In the genomic region with DNA sequence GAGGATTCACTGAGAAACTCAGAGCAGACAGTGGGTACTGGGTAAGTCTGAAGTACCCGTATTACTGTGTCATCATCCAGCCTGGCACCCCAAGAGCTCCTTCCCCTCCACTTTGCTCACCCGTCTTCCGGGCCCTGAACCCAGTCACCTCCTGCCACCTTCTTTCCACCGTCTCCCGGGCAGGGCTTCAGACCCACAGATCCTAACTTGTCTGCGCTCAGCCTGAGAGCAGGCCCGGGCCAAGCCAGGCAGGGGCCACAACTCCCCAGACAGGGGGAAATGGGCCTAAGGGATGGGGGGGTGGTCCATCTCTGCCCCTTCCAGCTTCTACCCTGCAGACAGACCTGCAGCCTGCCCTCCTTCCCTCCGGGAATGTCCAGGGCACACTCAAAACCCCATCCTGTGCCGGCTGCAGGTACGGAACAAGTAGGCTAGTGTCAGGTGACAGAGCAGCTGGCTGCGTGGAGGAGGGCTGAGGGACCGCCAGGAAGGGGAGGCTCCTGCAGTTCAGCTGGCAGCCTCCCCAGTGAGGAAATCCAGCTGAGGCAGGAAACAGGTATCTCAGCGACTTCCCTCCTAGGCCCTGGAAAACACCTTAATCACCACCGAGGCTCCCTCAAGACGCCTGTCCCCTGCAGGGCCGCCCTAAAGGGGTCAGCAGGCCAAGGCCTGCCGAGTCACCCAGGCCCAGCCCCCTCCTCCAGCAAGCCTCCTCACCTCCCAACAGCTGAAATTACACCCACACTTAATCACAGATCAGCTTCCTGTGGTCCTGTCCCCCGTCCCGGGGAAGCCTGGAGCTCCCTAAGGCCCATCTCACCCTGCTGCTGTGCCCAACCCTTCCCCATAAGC, we compare ENCODE assay signal across 8 cellular contexts. TPM values are rescaled to one million over a fixed set of nuclear protein-coding genes. Genes with fewer than 3 reads are reported as not detected.
DNase-seq lines count a peak whose midpoint lies in the region; ATAC-seq, FAIRE-seq and TF ChIP-seq lines count a peak whose summit lies in the region.
"Had no signal": no experiment of that assay in that cellular context is flagged by ENCODE, and none has a peak within 500 bp of the region (broad histone marks: within the 10 kb centered on the region; RNA-seq: fewer than 3 reads in every experiment).

No MANE protein-coding gene starts in this region.

- peak; percentile 93 for FAIRE-seq in keratinocyte (lab: Jason Lieb, UNC)

- ATAC-seq in thoracic aorta (ENCODE audit: insufficient number of reproducible peaks, low FRiP score, low read depth): no peak

- peaks cover 2% of the 10 kb centered on the region for H3K9me1 ChIP-seq in keratinocyte (ENCODE audit: control insufficient read depth, extremely low read depth, insufficient read depth, low read length)

- H3K4me2 ChIP-seq in keratinocyte (ENCODE audit: control insufficient read depth, extremely low read depth, insufficient read depth, low read depth, low read length): peak overlapping the region; percentile 83

- H3K4me1 Mint-ChIP-seq in activated T-helper 1 cell treated with anti-CD3 and anti-CD28 coated beads, Interleukin-12 subunit alpha, Interleukin-12 subunit beta, Interleukin-2, Interleukin-4 antibody, amounts not matched to agents 30 ng/mL and 10 ng/mL and 1 ng/mL, durations not matched to agents 14 hours and 24 hours and 36 hours (ENCODE audit: low read depth): peaks cover 11% of the 10 kb centered on the region

- peaks cover 4% of the 10 kb centered on the region for H4K20me1 ChIP-seq in keratinocyte (ENCODE audit: control insufficient read depth, extremely low read depth, insufficient read depth, low read length)

- no peaks in the 10 kb centered on the region for H3K9me3 ChIP-seq in keratinocyte (ENCODE audit: control insufficient read depth, low read depth, low read length)
- H3K9me3 ChIP-seq in thoracic aorta: no peaks in the 10 kb centered on the region

- H3K36me3 Mint-ChIP-seq in activated T-helper 1 cell treated with anti-CD3 and anti-CD28 coated beads, Interleukin-12 subunit alpha, Interleukin-12 subunit beta, Interleukin-2, Interleukin-4 antibody, amounts not matched to agents 30 ng/mL and 10 ng/mL and 1 ng/mL, durations not matched to agents 14 hours and 24 hours and 36 hours (ENCODE audit: low read depth): no peaks in the 10 kb centered on the region

- H2AFZ ChIP-seq in keratinocyte (ENCODE audit: control insufficient read depth, low read length): peak overlapping the region; percentile 47

- DNase-seq in NCI-H1092 (lab: John Stamatoyannopoulos, UW): peak; percentile 54
- DNase-seq in activated T-helper 1 cell treated with anti-CD3 and anti-CD28 coated beads, Interleukin-12 subunit alpha, Interleukin-12 subunit beta, Interleukin-2, Interleukin-4 antibody, amounts not matched to agents 30 ng/mL and 10 ng/mL and 1 ng/mL, durations not matched to agents 14 hours and 24 hours and 36 hours (ENCODE audit: low spot score): no peak
- DNase-seq in keratinocyte (ENCODE audit: low read depth, low spot score): no peak
- no peak for DNase-seq in thoracic aorta (ENCODE audit: low spot score)
- no peak for DNase-seq in inferior parietal cortex (ENCODE audit: extremely low spot score)
- DNase-seq in NCI-H2227 treated with DMSO at 0.1 percent for 48 hours (lab: John Stamatoyannopoulos, UW): no peak
- DNase-seq in NCI-H2227 (lab: John Stamatoyannopoulos, UW; ENCODE audit: unreplicated experiment): no peak
- DNase-seq: stimulated activated CD4-positive, alpha-beta T cell treated with anti-CD3 and anti-CD28 coated beads, Interleukin-4, amount 100 ng/mL, for 24 hours had no signal

- peak overlapping the region; percentile 34 for H3K27ac Mint-ChIP-seq in activated T-helper 1 cell treated with anti-CD3 and anti-CD28 coated beads, Interleukin-12 subunit alpha, Interleukin-12 subunit beta, Interleukin-2, Interleukin-4 antibody, amounts not matched to agents 30 ng/mL and 10 ng/mL and 1 ng/mL, durations not matched to agents 14 hours and 24 hours and 36 hours

- intact Hi-C loops in activated T-helper 1 cell treated with anti-CD3 and anti-CD28 coated beads, Interleukin-12 subunit alpha, Interleukin-12 subunit beta, Interleukin-2, Interleukin-4 antibody, amounts not matched to agents 30 ng/mL and 10 ng/mL and 1 ng/mL, durations not matched to agents 14 hours and 24 hours and 36 hours (cut with micrococcal nuclease): no loop called here

- no peak overlapping the region for H3K4me3 Mint-ChIP-seq in activated T-helper 1 cell treated with anti-CD3 and anti-CD28 coated beads, Interleukin-12 subunit alpha, Interleukin-12 subunit beta, Interleukin-2, Interleukin-4 antibody, amounts not matched to agents 30 ng/mL and 10 ng/mL and 1 ng/mL, durations not matched to agents 14 hours and 24 hours and 36 hours

- H3K27me3 ChIP-seq in keratinocyte (ENCODE audit: control insufficient read depth, extremely low read depth, insufficient read depth, low read length) (no peaks in the 10 kb centered on the region), thoracic aorta (replicated peaks; ENCODE audit: insufficient read depth) (no peaks in the 10 kb centered on the region)

- dilution Hi-C loops in keratinocyte (cut with MboI; ENCODE audit: extremely low pct_ligation_motif_present, low sequenced_read_pairs): no loop called here

- peaks cover 63% of the 10 kb centered on the region for H3K79me2 ChIP-seq in keratinocyte (ENCODE audit: control insufficient read depth, insufficient read depth, low read length)

- peak overlapping the region; percentile 68 for H3K9ac ChIP-seq in keratinocyte (ENCODE audit: control insufficient read depth, extremely low read depth, insufficient read depth, low read length)

- H3K36me3 ChIP-seq in keratinocyte (ENCODE audit: control insufficient read depth in 2 of 2, extremely low read depth in 1 of 2, insufficient read depth in 2 of 2, low read length in 2 of 2) (peaks cover 2 to 9% of the 10 kb centered on the region in 2 experiments), thoracic aorta (no peaks in the 10 kb centered on the region)

- peak overlapping the region; percentile 80 for H3K27ac ChIP-seq in keratinocyte (ENCODE audit: control insufficient read depth, insufficient read depth, low read length)
- peak overlapping the region; percentile 95 to 99 for H3K27ac ChIP-seq in thoracic aorta

- H3K4me1 ChIP-seq in keratinocyte (ENCODE audit: control insufficient read depth, extremely low read depth, insufficient read depth, low read length) (peaks cover 56% of the 10 kb centered on the region), thoracic aorta (ENCODE audit: control insufficient read depth in 1 of 2, low read depth in 2 of 2) (peaks cover 38 to 83% of the 10 kb centered on the region in 2 donors)

- H3K4me3 ChIP-seq in keratinocyte (ENCODE audit: control insufficient read depth in 2 of 3, extremely low read depth in 1 of 3, insufficient read depth in 2 of 3, low read depth in 1 of 3, low read length in 3 of 3) (peak overlapping the region; percentile 23 to 60 (median 53)), thoracic aorta (peak overlapping the region; percentile 75)

- H3K9me3 Mint-ChIP-seq in activated T-helper 1 cell treated with anti-CD3 and anti-CD28 coated beads, Interleukin-12 subunit alpha, Interleukin-12 subunit beta, Interleukin-2, Interleukin-4 antibody, amounts not matched to agents 30 ng/mL and 10 ng/mL and 1 ng/mL, durations not matched to agents 14 hours and 24 hours and 36 hours: no peaks in the 10 kb centered on the region

- TF ChIP-seq CTCF in keratinocyte (optimal IDR thresholded peaks at IDR 0.05 in 1 of 3, IDR thresholded peaks at IDR 0.05 in 1 of 3, conservative IDR thresholded peaks at IDR 0.05 in 1 of 3; ENCODE audit: extremely low read depth in 1 of 3, insufficient read depth in 2 of 3, low read length in 3 of 3) (no peak), thoracic aorta (IDR thresholded peaks at IDR 0.05) (no peak)

- peaks cover 17% of the 10 kb centered on the region for H3K27me3 Mint-ChIP-seq in activated T-helper 1 cell treated with anti-CD3 and anti-CD28 coated beads, Interleukin-12 subunit alpha, Interleukin-12 subunit beta, Interleukin-2, Interleukin-4 antibody, amounts not matched to agents 30 ng/mL and 10 ng/mL and 1 ng/mL, durations not matched to agents 14 hours and 24 hours and 36 hours (ENCODE audit: insufficient read depth)

RNA-seq across cellular contexts. Expression of gene HSPG2, which starts 3.5 kb away (rescaled TPM):
- 1.4 and 2.4 TPM in 2 replicates for total RNA-seq in activated T-helper 1 cell treated with anti-CD3 and anti-CD28 coated beads, Interleukin-12 subunit alpha, Interleukin-12 subunit beta, Interleukin-2, Interleukin-4 antibody, amounts not matched to agents 30 ng/mL and 10 ng/mL and 1 ng/mL, durations not matched to agents 14 hours and 24 hours and 36 hours
- polyA plus RNA-seq in keratinocyte: 9.0 to 20.7 TPM (median 17.0 TPM) in 3 replicates
- polyA plus RNA-seq in keratinocyte (2011; ENCODE audit: low read depth): 21.1 TPM
- 6.1 and 17.2 TPM in 2 replicates for polyA plus RNA-seq in keratinocyte (2011; cell fraction: cytosol; rRNA removed)
- 139 and 205 TPM in 2 replicates for polyA plus RNA-seq in keratinocyte (2011; cell fraction: nucleus; rRNA removed)
- polyA plus RNA-seq in keratinocyte (2012; ENCODE audit: low replicate concordance): 22.9 and 70.8 TPM in 2 replicates
- polyA minus RNA-seq in keratinocyte: 66.2 to 184 TPM (median 72.6 TPM) in 3 replicates
- polyA minus RNA-seq in keratinocyte (2011; cell fraction: cytosol; rRNA and poly(A)+ RNA removed): 143 TPM
- 388 and 454 TPM in 2 replicates for polyA minus RNA-seq in keratinocyte (2011; cell fraction: nucleus; rRNA and poly(A)+ RNA removed)
- 100 to 1,000 TPM; 684 to 846 TPM for total RNA-seq in thoracic aorta

RNA-seq across cellular contexts. Expression of gene CELA3B, which starts 43.2 kb away (rescaled TPM):
- total RNA-seq in activated T-helper 1 cell treated with anti-CD3 and anti-CD28 coated beads, Interleukin-12 subunit alpha, Interleukin-12 subunit beta, Interleukin-2, Interleukin-4 antibody, amounts not matched to agents 30 ng/mL and 10 ng/mL and 1 ng/mL, durations not matched to agents 14 hours and 24 hours and 36 hours: not detected in 2 replicates
- polyA plus RNA-seq in keratinocyte: not detected in 3 replicates
- polyA plus RNA-seq in keratinocyte (2011; ENCODE audit: low read depth): not detected
- not detected in 2 replicates for polyA plus RNA-seq in keratinocyte (2011; cell fraction: cytosol; rRNA removed)
- polyA plus RNA-seq in keratinocyte (2011; cell fraction: nucleus; rRNA removed): not detected in 2 replicates
- not detected in 2 replicates for polyA plus RNA-seq in keratinocyte (2012; ENCODE audit: low replicate concordance)
- not detected in 3 replicates for polyA minus RNA-seq in keratinocyte
- polyA minus RNA-seq in keratinocyte (2011; cell fraction: cytosol; rRNA and poly(A)+ RNA removed): not detected
- polyA minus RNA-seq in keratinocyte (2011; cell fraction: nucleus; rRNA and poly(A)+ RNA removed): not detected in 2 replicates
- total RNA-seq in thoracic aorta: 1 to 10 TPM in 1 of 2 donors, not detected in 1; 2.0 TPM

Comparison
In these comparisons a context has a peak if more than half of its experiments do, and no peak if none do; other contexts are left out.
1. RNA of gene HSPG2, which starts 3.5 kb away (total RNA-seq): 684 to 846 TPM in thoracic aorta; 1.4 to 2.4 TPM in activated T-helper 1 cell treated with anti-CD3 and anti-CD28 coated beads, Interleukin-12 subunit alpha, Interleukin-12 subunit beta, Interleukin-2, Interleukin-4 antibody, amounts not matched to agents 30 ng/mL and 10 ng/mL and 1 ng/mL, durations not matched to agents 14 hours and 24 hours and 36 hours; every median in the first group is over 100 times any median in the second.